20 cellular contexts compared by ENCODE assay signal in the genomic region with DNA sequence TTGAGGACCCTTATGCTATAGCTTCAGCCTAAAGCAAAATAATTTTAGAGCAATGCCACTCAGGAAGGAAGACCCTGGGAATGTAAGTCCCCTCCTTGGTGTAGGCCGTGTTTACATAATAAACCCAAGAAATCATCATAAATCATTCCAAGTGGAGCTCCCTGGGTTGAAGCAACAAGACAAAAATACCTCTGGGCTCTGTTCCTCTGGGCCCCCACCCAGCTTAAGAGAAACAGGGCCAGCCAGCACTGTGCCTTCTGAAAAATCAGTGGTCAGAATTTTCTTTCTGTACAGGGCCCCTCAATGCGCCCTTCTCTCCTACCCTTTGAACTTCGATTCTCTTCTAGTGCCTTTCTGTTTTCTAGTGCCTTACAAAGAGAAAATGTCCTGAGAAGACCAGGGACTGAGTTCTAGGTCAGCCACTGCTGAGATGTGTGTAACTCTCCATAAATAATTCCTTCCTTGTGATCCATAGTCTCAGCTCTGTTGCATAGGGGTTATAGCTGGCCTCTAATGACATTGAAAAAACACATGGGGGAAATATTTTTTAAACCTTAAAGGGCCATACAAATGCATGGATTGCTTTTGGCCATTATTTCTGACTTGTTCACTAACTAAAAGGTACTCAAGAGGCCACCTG.
"Had no signal": no experiment of that assay in that cellular context is flagged by ENCODE, and none has a peak within 500 bp of the region (broad histone marks: within the 10 kb centered on the region; RNA-seq: fewer than 3 reads in every experiment).

No MANE protein-coding gene starts in this region.

- H3K4me3 Mint-ChIP-seq: naive B cell, nephron had no signal

- H3K4me1 ChIP-seq: colonic mucosa, right atrium auricular region had no signal

- H3K27ac ChIP-seq: colonic mucosa, gastroesophageal sphincter, left ventricle myocardium inferior, lower lobe of right lung, right atrium auricular region, sigmoid colon had no signal

- H3K9me3 ChIP-seq: colonic mucosa, gastroesophageal sphincter, left ventricle myocardium inferior, lower lobe of right lung, right atrium auricular region, sigmoid colon had no signal

- ATAC-seq: gastroesophageal sphincter, left cardiac atrium, lower lobe of right lung had no signal

- H3K4me3 ChIP-seq: colonic mucosa, gastroesophageal sphincter, left ventricle myocardium inferior, lower lobe of right lung, right atrium auricular region, sigmoid colon had no signal

- H3K9me3 Mint-ChIP-seq: nephron had no signal

- H3K36me3 ChIP-seq: colonic mucosa, gastroesophageal sphincter, left ventricle myocardium inferior, lower lobe of right lung, right atrium auricular region, sigmoid colon had no signal

- H3K27ac Mint-ChIP-seq: nephron had no signal

- DNase-seq: colonic mucosa; erythroblast; glutamatergic neuron; kidney; left cardiac atrium; left ventricle myocardium inferior; lower lobe of right lung; mesenchymal stem cell; midbrain; naive B cell; occipital lobe; posterior cingulate gyrus; sigmoid colon; small intestine; stimulated activated CD4-positive, alpha-beta T cell treated with anti-CD3 and anti-CD28 coated beads, Interleukin-12 subunit alpha, Interleukin-12 subunit beta, amount 100 ng/mL, for 4 hours; stimulated activated naive CD4-positive, alpha-beta T cell treated with Interleukin-2 at 50 U/mL for 16 hours; trophoblast cell had no signal

- H3K4me1 Mint-ChIP-seq: nephron had no signal

- H3K27me3 ChIP-seq: colonic mucosa, gastroesophageal sphincter, right atrium auricular region, sigmoid colon had no signal
